ENCODE assay signal across 30 cellular contexts in the genomic region with DNA sequence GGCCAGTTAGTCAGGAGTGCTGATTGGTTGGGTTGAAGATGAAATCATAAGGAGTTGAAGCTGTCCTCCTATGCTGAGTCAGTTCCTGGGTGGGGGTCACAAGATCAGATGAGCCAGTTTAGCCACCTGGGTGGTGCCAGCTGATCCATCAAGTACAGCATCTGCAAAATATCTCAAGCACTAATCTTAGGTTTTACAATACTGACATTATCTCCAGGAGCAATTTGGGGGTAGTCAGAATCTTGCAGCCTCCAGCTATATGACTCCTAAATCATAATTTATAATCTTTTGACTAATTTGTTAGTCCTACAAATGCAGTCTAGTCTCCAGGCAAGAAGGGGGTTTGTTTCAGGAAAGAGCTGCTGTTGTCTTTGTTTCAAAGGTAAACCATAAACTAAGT.
"Had no signal": no experiment of that assay in that cellular context is flagged by ENCODE, and none has a peak within 500 bp of the region (broad histone marks: within the 10 kb centered on the region; RNA-seq: fewer than 3 reads in every experiment).

No MANE protein-coding gene starts in this region.

- DNase-seq: hypothalamus; immature natural killer cell; kidney; left ventricle myocardium inferior; midbrain; mucosa of descending colon; naive thymus-derived CD4-positive, alpha-beta T cell; nucleus accumbens; pancreas; posterior cingulate gyrus; retina; right cardiac atrium; stimulated activated CD4-positive, alpha-beta T cell treated with anti-CD3 and anti-CD28 coated beads, Interleukin-12 subunit alpha, Interleukin-12 subunit beta, amount 100 ng/mL, for 4 hours; stimulated activated CD4-positive, alpha-beta T cell treated with anti-CD3 and anti-CD28 coated beads, Interleukin-15, amount 100 ng/mL, for 24 hours; stimulated activated CD4-positive, alpha-beta T cell treated with anti-CD3 and anti-CD28 coated beads, Interleukin-2, amount 100 ng/mL, for 24 hours; stimulated activated CD4-positive, alpha-beta T cell treated with anti-CD3 and anti-CD28 coated beads, Interleukin-4, amount 100 ng/mL, for 1 hour; stimulated activated naive B cell treated with anti-CD40 and anti-IgM and Interleukin-4, amounts not matched to agents 10 μg/mL and 1 μg/mL and 100 μg/mL, for 72 hours; stimulated activated naive CD8-positive, alpha-beta T cell treated with anti-CD3 and anti-CD28 coated beads, Interleukin-15, Interleukin-2, amounts not matched to agents 100 U/mL and 50 U/mL, for 24 hours; stomach; testis; thyroid gland; transverse colon; upper lobe of right lung had no signal

- H3K4me1 ChIP-seq: left ventricle myocardium inferior, pancreas, prostate gland, stomach, testis, thyroid gland, transverse colon, upper lobe of right lung had no signal

- H3K36me3 Mint-ChIP-seq: immature natural killer cell; memory B cell; naive thymus-derived CD4-positive, alpha-beta T cell; stimulated activated naive B cell treated with anti-CD40 and anti-IgM and Interleukin-4, amounts not matched to agents 10 μg/mL and 1 μg/mL and 100 μg/mL, for 72 hours had no signal

- H3K27me3 ChIP-seq: pancreas, testis, thyroid gland, transverse colon, upper lobe of right lung had no signal

- H3K4me1 Mint-ChIP-seq: immature natural killer cell; memory B cell; naive thymus-derived CD4-positive, alpha-beta T cell; nephron; stimulated activated naive B cell treated with anti-CD40 and anti-IgM and Interleukin-4, amounts not matched to agents 10 μg/mL and 1 μg/mL and 100 μg/mL, for 72 hours had no signal

- H3K36me3 ChIP-seq: left ventricle myocardium inferior, pancreas, prostate gland, stomach, thyroid gland, transverse colon, upper lobe of right lung had no signal

- H3K4me3 ChIP-seq: left ventricle myocardium inferior, lung, mucosa of descending colon, pancreas, prostate gland, skin epidermis, stomach, testis, thyroid gland, transverse colon, upper lobe of right lung had no signal

- H3K4me3 Mint-ChIP-seq: immature natural killer cell; memory B cell; naive thymus-derived CD4-positive, alpha-beta T cell; nephron; neural crest cell; stimulated activated naive B cell treated with anti-CD40 and anti-IgM and Interleukin-4, amounts not matched to agents 10 μg/mL and 1 μg/mL and 100 μg/mL, for 72 hours had no signal

- H3K9me3 ChIP-seq: left ventricle myocardium inferior, mucosa of descending colon, pancreas, prostate gland, stomach, testis, thyroid gland, transverse colon, upper lobe of right lung had no signal

- ATAC-seq: mucosa of descending colon; naive thymus-derived CD4-positive, alpha-beta T cell; pancreas; right cardiac atrium; sciatic nerve; stimulated activated naive B cell treated with anti-CD40 and anti-IgM and Interleukin-4, amounts not matched to agents 10 μg/mL and 1 μg/mL and 100 μg/mL, for 72 hours; stimulated activated naive CD8-positive, alpha-beta T cell treated with anti-CD3 and anti-CD28 coated beads, Interleukin-15, Interleukin-2, amounts not matched to agents 100 U/mL and 50 U/mL, for 24 hours; upper lobe of right lung had no signal

- H3K27ac ChIP-seq: left ventricle myocardium inferior, pancreas, prostate gland, skin epidermis, stomach, testis, thyroid gland, transverse colon, upper lobe of right lung had no signal

- H3K9me3 Mint-ChIP-seq: memory B cell, neural crest cell had no signal

- H3K27ac Mint-ChIP-seq: immature natural killer cell; memory B cell; naive thymus-derived CD4-positive, alpha-beta T cell; nephron; stimulated activated naive B cell treated with anti-CD40 and anti-IgM and Interleukin-4, amounts not matched to agents 10 μg/mL and 1 μg/mL and 100 μg/mL, for 72 hours had no signal
